In genomic region chr3:107710851-107711250, GRCh38 we compare ENCODE assay signal across 11 cellular contexts.
DNase-seq lines count a peak whose midpoint lies in the region; FAIRE-seq and TF ChIP-seq lines count a peak whose summit lies in the region.
"Had no signal": no experiment of that assay in that cellular context is flagged by ENCODE, and none has a peak within 500 bp of the region (broad histone marks: within the 10 kb centered on the region; RNA-seq: fewer than 3 reads in every experiment).

No MANE protein-coding gene starts in this region.

- no peak overlapping the region for H3K27ac ChIP-seq in left ventricle myocardium inferior (replicated peaks)
- peak overlapping the region; percentile 42 for H3K27ac ChIP-seq in skeletal muscle tissue (ENCODE audit: low read depth, low read length)
- H3K27ac ChIP-seq: stomach had no signal

- H3K4me1 ChIP-seq in left ventricle myocardium inferior (peaks cover 7% of the 10 kb centered on the region), skeletal muscle tissue (ENCODE audit: control insufficient read depth in 3 of 3, insufficient read depth in 3 of 3, low read length in 3 of 3) (peaks cover 0 to 5% (median 4%) of the 10 kb centered on the region in 3 donors)

- H3K27me3 ChIP-seq in H7 (ENCODE audit: control insufficient read depth, insufficient read depth, low read length) (no peaks in the 10 kb centered on the region), left ventricle myocardium inferior (ENCODE audit: low read depth) (no peaks in the 10 kb centered on the region), skeletal muscle tissue (ENCODE audit: control insufficient read depth in 3 of 3, insufficient read depth in 3 of 3, low read length in 3 of 3) (no peaks in the 10 kb centered on the region)
- H3K27me3 ChIP-seq: stomach had no signal

- intact Hi-C loops in left ventricle myocardium inferior (cut with micrococcal nuclease): no loop called here

- H3K9me3 ChIP-seq in left ventricle myocardium inferior (replicated peaks) (no peaks in the 10 kb centered on the region), skeletal muscle tissue (ENCODE audit: control insufficient read depth in 3 of 3, low read length in 3 of 3) (no peaks in the 10 kb centered on the region)
- H3K9me3 ChIP-seq: stomach had no signal

- H3K4me3 ChIP-seq in H7 (ENCODE audit: insufficient read depth, low read depth, low read length) (no peak overlapping the region), left ventricle myocardium inferior (no peak overlapping the region), skeletal muscle tissue (ENCODE audit: low read length in 3 of 3) (no peak overlapping the region)
- H3K4me3 ChIP-seq: stomach had no signal

- no peaks in the 10 kb centered on the region; the same call in 1 of the 2 replicates for H3K36me3 ChIP-seq in H7 (replicated peaks; ENCODE audit: control insufficient read depth, insufficient read depth, low read length)
- H3K36me3 ChIP-seq in left ventricle myocardium inferior: peaks cover 15% of the 10 kb centered on the region
- H3K36me3 ChIP-seq in skeletal muscle tissue (ENCODE audit: control insufficient read depth in 3 of 3, insufficient read depth in 3 of 3, low read length in 3 of 3): peaks cover 0 to 6% (median 0%) of the 10 kb centered on the region in 3 donors

- TF ChIP-seq CTCF in left ventricle myocardium inferior (IDR thresholded peaks at IDR 0.05; ENCODE audit: borderline replicate concordance): no peak

- H3K9ac ChIP-seq in skeletal muscle tissue (ENCODE audit: low read depth in 1 of 3, low read length in 3 of 3): no peak overlapping the region

- TF ChIP-seq POLR2A in GM12892 (IDR thresholded peaks at IDR 0.05; ENCODE audit: low read depth, low read length): no peak

- no peak for FAIRE-seq in GM12892 (lab: Jason Lieb, UNC)
- FAIRE-seq: RCC 7860 had no signal

- peak; percentile 5 for DNase-seq in H7
- peak; percentile 27 for DNase-seq in amniotic epithelial cell (ENCODE audit: low read depth)
- peak; percentile 44 for DNase-seq in left ventricle myocardium inferior
- no peak for DNase-seq in RPMI8226
- no peak for DNase-seq in activated CD8-positive, alpha-beta memory T cell treated with anti-CD3 and anti-CD28 coated beads, Interleukin-2, amount 50 U/mL, for 48 hours
- no peak for DNase-seq in GM12892 (ENCODE audit: insufficient read length)
- no peak for DNase-seq in central memory CD4-positive, alpha-beta T cell
- DNase-seq: GOT3, stomach had no signal

Comparison
In these comparisons a context has a peak if more than half of its experiments do, and no peak if none do; other contexts are left out.
1. DNase-seq: peak in H7 (single experiment), amniotic epithelial cell (single experiment) and left ventricle myocardium inferior (single experiment); none in RPMI8226 (single experiment), activated CD8-positive, alpha-beta memory T cell treated with anti-CD3 and anti-CD28 coated beads, Interleukin-2, amount 50 U/mL, for 48 hours (single experiment), GM12892 (single experiment) and central memory CD4-positive, alpha-beta T cell (single experiment).